In the genomic region with DNA sequence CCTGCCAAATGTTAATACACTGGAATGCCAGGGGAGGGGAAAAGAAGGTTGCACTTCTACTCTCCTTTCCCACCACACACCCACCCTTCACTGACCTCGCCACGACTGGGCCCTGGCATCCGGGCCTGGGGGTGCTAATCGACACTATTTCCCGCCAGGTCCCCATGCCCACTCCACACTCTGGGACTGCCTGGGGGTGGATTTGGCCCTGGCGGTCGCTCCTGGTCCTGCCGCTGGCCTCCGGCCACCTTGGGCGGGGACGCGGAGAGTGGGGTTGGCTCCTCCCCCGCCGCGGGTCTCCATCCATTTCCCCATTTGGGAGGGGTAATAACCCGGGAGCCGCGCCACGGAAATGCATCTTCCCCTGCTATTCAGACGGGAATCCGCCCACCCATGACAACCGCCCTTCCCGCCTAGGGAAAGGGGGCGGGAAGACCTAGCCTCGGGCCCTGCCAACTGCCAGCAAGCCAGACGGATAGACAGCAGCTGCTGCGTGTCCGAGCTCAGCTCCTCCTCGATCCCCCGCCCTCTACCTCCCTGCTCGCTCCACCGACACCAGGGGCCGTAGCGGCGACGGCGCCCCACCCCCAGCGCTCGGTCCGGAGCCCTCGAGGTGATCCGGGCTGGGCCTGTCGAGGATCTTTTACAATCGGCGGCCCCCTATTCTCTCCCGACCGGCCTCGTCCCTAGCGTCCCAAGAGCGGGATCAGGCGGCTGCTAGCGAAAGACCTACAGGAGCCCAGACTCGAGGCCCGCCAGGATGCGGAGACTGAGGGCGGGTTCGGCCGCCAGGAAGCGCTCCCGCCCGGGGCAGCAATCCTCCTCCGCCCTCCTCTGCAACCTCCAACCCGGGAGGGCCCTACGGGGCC, we compare ENCODE assay signal across 8 cellular contexts.
A peak's percentile ranks its signal among the peaks of the same experiment; 100 is the strongest.
DNase-seq lines count a peak whose midpoint lies in the region; ATAC-seq and TF ChIP-seq lines count a peak whose summit lies in the region.

No MANE protein-coding gene starts in this region.

- peak; percentile 72 for ATAC-seq in HG03432 (IDR thresholded peaks at IDR 0.05; ENCODE audit: unreplicated experiment)
- peak in 1 of 2 donors; percentile 15 for ATAC-seq in activated T-cell treated with anti-CD3 and anti-CD28 coated beads, Interleukin-2, amount 50 U/mL, for 72 hours (replicated peaks in 1 of 2)

- TF ChIP-seq POLR2A in erythroblast (IDR thresholded peaks at IDR 0.05; ENCODE audit: low read length) = no peak

- peaks cover 29% of the 10 kb centered on the region for H3K27me3 Mint-ChIP-seq in activated T-cell treated with anti-CD3 and anti-CD28 coated beads, Interleukin-2, amount 50 U/mL, for 72 hours (ENCODE audit: low read depth)

- WGBS in mesodermal cell (ENCODE audit: insufficient coverage in 2 of 2), 2 experiments = 1% methylated on average over 20 of the region's 64 CpGs; no CpG with 5 or more reads in 1 of the 2 experiments

- DNase-seq in C1 segment of cervical spinal cord (lab: John Stamatoyannopoulos, UW) (peak in 12 of 14 donors; percentile 11 to 82 (median 50)), GM19240 (ENCODE audit: insufficient read length, low spot score) (peak; percentile 14), NCI-H82 treated with DMSO at 0.1 percent for 48 hours (lab: John Stamatoyannopoulos, UW; ENCODE audit: unreplicated experiment) (peak; percentile 59), erythroblast (lab: John Stamatoyannopoulos, UW) (peak; percentile 34 to 49), stromal cell of bone marrow (ENCODE audit: low read depth) (peak; percentile 40)
- peak; percentile 27 to 40 for DNase-seq in activated T-cell treated with anti-CD3 and anti-CD28 coated beads, Interleukin-2, amount 50 U/mL, for 72 hours

- no peaks in the 10 kb centered on the region for H3K36me3 ChIP-seq in mesodermal cell (ENCODE audit: control insufficient read depth, insufficient read depth, low read length)

- H3K36me3 Mint-ChIP-seq in activated T-cell treated with anti-CD3 and anti-CD28 coated beads, Interleukin-2, amount 50 U/mL, for 72 hours (ENCODE audit: insufficient read depth in 2 of 2) = peaks cover 0 to 2% of the 10 kb centered on the region in 2 donors

- H3K9me3 Mint-ChIP-seq in activated T-cell treated with anti-CD3 and anti-CD28 coated beads, Interleukin-2, amount 50 U/mL, for 72 hours = no peaks in the 10 kb centered on the region

- peaks cover 39% of the 10 kb centered on the region for H3K4me1 Mint-ChIP-seq in activated T-cell treated with anti-CD3 and anti-CD28 coated beads, Interleukin-2, amount 50 U/mL, for 72 hours (ENCODE audit: low read depth)

- H3K27ac ChIP-seq in mesodermal cell (ENCODE audit: low read depth, low read length, severe bottlenecking) = peak overlapping the region; percentile 57

- no peaks in the 10 kb centered on the region for H3K9me3 ChIP-seq in mesodermal cell (ENCODE audit: control insufficient read depth, low read length)

- peak overlapping the region; percentile 33 for H3K27ac Mint-ChIP-seq in activated T-cell treated with anti-CD3 and anti-CD28 coated beads, Interleukin-2, amount 50 U/mL, for 72 hours

- H3K4me1 ChIP-seq in mesodermal cell (ENCODE audit: control insufficient read depth, insufficient read depth, low read length, poor library complexity, severe bottlenecking) = no peaks in the 10 kb centered on the region

- peak overlapping the region; percentile 38 for H3K4me3 ChIP-seq in mesodermal cell (ENCODE audit: extremely low read depth, insufficient read depth, low read length, poor library complexity, severe bottlenecking)

- H3K4me3 Mint-ChIP-seq in activated T-cell treated with anti-CD3 and anti-CD28 coated beads, Interleukin-2, amount 50 U/mL, for 72 hours = peak overlapping the region; percentile 75 to 78
